ENCODE assay signal across 29 cellular contexts in genomic region chr6:24464253-24465038, GRCh38.
"Had no signal": no experiment of that assay in that cellular context is flagged by ENCODE, and none has a peak within 500 bp of the region (broad histone marks: within the 10 kb centered on the region; RNA-seq: fewer than 3 reads in every experiment).

No MANE protein-coding gene starts in this region.

- ATAC-seq: activated CD4-positive, alpha-beta T cell treated with anti-CD3 and anti-CD28 coated beads for 36 hours; activated naive CD4-positive, alpha-beta T cell treated with anti-CD3 and anti-CD28 coated beads, Interleukin-2, amount 50 U/mL, for 72 hours; activated T-cell treated with anti-CD3 and anti-CD28 coated beads, Interleukin-2, amount 50 U/mL, for 72 hours; T-helper 17 cell had no signal

- H3K4me1 ChIP-seq: breast epithelium had no signal

- H3K36me3 ChIP-seq: ascending aorta, breast epithelium, cardiac muscle cell, esophagus squamous epithelium, WERI-Rb-1 had no signal

- H3K9me3 ChIP-seq: ascending aorta, breast epithelium, esophagus squamous epithelium had no signal

- H3K27me3 ChIP-seq: ascending aorta, breast epithelium, cardiac muscle cell, dorsolateral prefrontal cortex, esophagus squamous epithelium had no signal

- H3K27ac ChIP-seq: breast epithelium, cardiac muscle cell, coronary artery, dorsolateral prefrontal cortex, esophagus squamous epithelium, WERI-Rb-1 had no signal

- H3K4me3 ChIP-seq: ascending aorta, breast epithelium, cardiac muscle cell, coronary artery, dorsolateral prefrontal cortex, esophagus squamous epithelium had no signal

- DNase-seq: activated CD4-positive, alpha-beta memory T cell treated with anti-CD3 and anti-CD28 coated beads for 36 hours; activated CD4-positive, alpha-beta T cell treated with anti-CD3 and anti-CD28 coated beads for 36 hours; activated CD4-positive, alpha-beta T cell treated with anti-CD3 and anti-CD28 coated beads, Interleukin-2, amount 10 ng/mL, durations not matched to agents 24 days and 14 days; activated CD4-positive, CD25-positive, alpha-beta regulatory T cell; activated CD4-positive, CD25-positive, alpha-beta regulatory T cell treated with anti-CD3 and anti-CD28 coated beads, Interleukin-2, amount 50 U/mL, for 72 hours; activated CD8-positive, alpha-beta memory T cell treated with anti-CD3 and anti-CD28 coated beads, Interleukin-2, amount 50 U/mL, for 48 hours; activated gamma-delta T cell; activated naive CD4-positive, alpha-beta T cell; activated naive CD4-positive, alpha-beta T cell treated with anti-CD3 and anti-CD28 coated beads, Interleukin-2, amount 10 ng/mL, durations not matched to agents 7 days and 5 days; activated naive CD8-positive, alpha-beta T cell treated with anti-CD3 and anti-CD28 coated beads, Interleukin-2, amount 10 ng/mL, durations not matched to agents 7 days and 5 days; activated T-cell treated with anti-CD3 and anti-CD28 coated beads for 4 hours; activated T-cell treated with anti-CD3 and anti-CD28 coated beads, Interleukin-2, amount 50 U/mL, for 24 hours; activated T-cell treated with anti-CD3 and anti-CD28 coated beads, Interleukin-2, amount 50 U/mL, for 72 hours; central memory CD4-positive, alpha-beta T cell; dorsolateral prefrontal cortex; effector memory CD4-positive, alpha-beta T cell; endodermal cell; esophagus squamous epithelium; foreskin melanocyte; head of caudate nucleus; T-helper 1 cell; T-helper 17 cell; T1000; WERI-Rb-1 had no signal
